24 cellular contexts compared by ENCODE assay signal in the genomic region with DNA sequence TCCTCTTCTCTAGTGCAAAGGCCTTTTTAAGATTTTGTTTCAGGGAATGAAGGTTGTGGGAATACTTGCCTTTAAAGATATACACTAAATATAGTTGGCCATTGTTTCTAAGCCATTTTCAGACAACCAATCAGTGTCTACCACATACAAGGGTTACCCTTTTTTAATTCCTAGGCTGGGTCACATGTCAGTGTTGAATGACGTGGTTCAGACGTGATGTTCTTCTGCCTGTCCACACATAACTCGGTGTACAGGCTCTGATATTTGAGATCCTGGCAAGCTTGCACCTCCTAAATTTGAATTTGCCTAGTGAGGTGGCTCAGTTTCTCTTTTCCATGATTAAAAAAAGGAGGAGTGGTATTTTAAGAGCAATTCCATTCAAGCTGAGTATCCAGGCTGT.
"Had no signal": no experiment of that assay in that cellular context is flagged by ENCODE, and none has a peak within 500 bp of the region (broad histone marks: within the 10 kb centered on the region; RNA-seq: fewer than 3 reads in every experiment).

No MANE protein-coding gene starts in this region.

- H3K27ac ChIP-seq: adrenal gland, breast epithelium, hepatocyte, pancreas, right lobe of liver, stomach, suprapubic skin, transverse colon had no signal

- H3K4me1 ChIP-seq: adrenal gland, breast epithelium, pancreas, right lobe of liver, suprapubic skin had no signal

- H2AFZ ChIP-seq: hepatocyte had no signal

- H3K36me3 ChIP-seq: adrenal gland, breast epithelium, pancreas, right lobe of liver, stomach, suprapubic skin, transverse colon had no signal

- H3K4me3 ChIP-seq: adrenal gland, breast epithelium, hepatocyte, pancreas, right lobe of liver, smooth muscle cell, stomach, suprapubic skin, transverse colon had no signal

- ATAC-seq: activated CD4-positive, alpha-beta T cell treated with anti-CD3 and anti-CD28 coated beads for 36 hours; activated T-cell treated with anti-CD3 and anti-CD28 coated beads, Interleukin-2, amount 50 U/mL, for 4 hours; natural killer cell treated with Interleukin-12 subunit alpha and Interleukin-12 subunit beta and Interleukin-15 and Interleukin-18, amount 100 ng/mL, for 72 hours; pancreas; right lobe of liver; stimulated activated memory B cell treated with anti-CD40 and anti-IgM and Interleukin-4, amounts not matched to agents 10 μg/mL and 1 μg/mL and 100 μg/mL, for 72 hours; WTC11 had no signal

- H3K27me3 ChIP-seq: adrenal gland, breast epithelium, hepatocyte, pancreas, right lobe of liver, stomach, suprapubic skin, transverse colon had no signal

- H3K9me3 ChIP-seq: adrenal gland, breast epithelium, pancreas, right lobe of liver, stomach, suprapubic skin, transverse colon had no signal

- H3K4me2 ChIP-seq: hepatocyte, smooth muscle cell had no signal

- DNase-seq: activated CD4-positive, alpha-beta T cell treated with anti-CD3 and anti-CD28 coated beads for 36 hours; activated CD4-positive, alpha-beta T cell treated with anti-CD3 and anti-CD28 coated beads, Interleukin-2, amount 50 U/mL, for 48 hours; activated CD8-positive, alpha-beta memory T cell treated with anti-CD3 and anti-CD28 coated beads, Interleukin-2, amount 50 U/mL, for 48 hours; activated naive CD4-positive, alpha-beta T cell; activated T-cell treated with anti-CD3 and anti-CD28 coated beads, Interleukin-2, amount 50 U/mL, for 4 hours; adrenal gland; cortex of kidney; endodermal cell; immature natural killer cell; kidney glomerular epithelial cell; midbrain; pancreas; right lobe of liver; stimulated activated CD4-positive, alpha-beta T cell treated with anti-CD3 and anti-CD28 coated beads, Interleukin-15, amount 100 ng/mL, for 24 hours; stomach; T-helper 9 cell; transverse colon had no signal

- H3K79me2 ChIP-seq: hepatocyte had no signal
